In the genomic region with DNA sequence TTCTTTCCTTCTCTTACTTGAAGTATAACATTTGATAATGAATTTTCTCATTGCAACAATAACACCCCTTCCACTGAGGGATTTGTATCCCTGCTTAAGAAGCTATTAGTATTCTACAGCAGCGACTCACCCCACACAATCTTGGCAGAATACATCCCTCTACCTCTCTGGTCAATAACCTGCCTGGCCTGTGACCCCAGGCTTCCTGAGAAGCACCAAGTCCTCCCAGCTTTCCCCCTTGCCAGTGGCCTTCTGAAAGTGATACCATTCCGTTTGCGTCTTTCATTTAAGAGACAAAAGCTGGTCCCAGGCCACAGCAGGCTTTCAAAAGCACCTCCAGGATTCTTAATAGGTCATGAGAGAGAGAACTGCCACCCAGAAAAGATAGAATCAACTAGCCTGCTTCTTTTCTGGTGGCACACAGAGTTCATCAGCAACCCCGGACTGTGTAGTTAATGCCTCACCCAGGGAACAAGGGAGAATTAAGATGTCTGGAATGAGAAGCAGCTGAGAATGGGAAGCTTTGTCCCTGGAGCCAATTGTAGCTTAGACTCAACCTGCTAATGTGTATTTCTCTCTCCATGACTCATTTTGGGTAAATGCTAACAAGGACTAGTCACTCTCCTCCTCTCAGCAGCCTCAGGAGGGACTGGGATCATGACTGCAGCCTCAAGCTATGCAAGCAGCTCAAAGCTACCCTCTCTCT, we compare ENCODE assay signal across 10 cellular contexts.
A peak's percentile ranks its signal among the peaks of the same experiment; 100 is the strongest.
DNase-seq lines count a peak whose midpoint lies in the region; ATAC-seq, FAIRE-seq and TF ChIP-seq lines count a peak whose summit lies in the region.
"Had no signal": no experiment of that assay in that cellular context is flagged by ENCODE, and none has a peak within 500 bp of the region (broad histone marks: within the 10 kb centered on the region; RNA-seq: fewer than 3 reads in every experiment).

No MANE protein-coding gene starts in this region.

- H3K36me3 ChIP-seq in breast epithelium = no peaks in the 10 kb centered on the region
- H3K36me3 ChIP-seq in adipocyte (ENCODE audit: control insufficient read depth, insufficient read depth, low read length, severe bottlenecking) = no peaks in the 10 kb centered on the region
- no peaks in the 10 kb centered on the region for H3K36me3 ChIP-seq in hepatocyte (replicated peaks; ENCODE audit: insufficient read depth, low read depth)

- H3K36me3 Mint-ChIP-seq in MCF 10A (ENCODE audit: insufficient read depth, unreplicated experiment) = no peaks in the 10 kb centered on the region

- TF ChIP-seq POLR2A in breast epithelium (IDR thresholded peaks at IDR 0.05) = no peak

- H3K4me1 ChIP-seq in breast epithelium (no peaks in the 10 kb centered on the region), adipocyte (ENCODE audit: control insufficient read depth, insufficient read depth, low read length) (peaks cover 26% of the 10 kb centered on the region), hepatocyte (ENCODE audit: insufficient read depth) (no peaks in the 10 kb centered on the region)

- H3K9me3 ChIP-seq in breast epithelium (no peaks in the 10 kb centered on the region), adipocyte (ENCODE audit: control insufficient read depth, low read length) (no peaks in the 10 kb centered on the region), hepatocyte (ENCODE audit: low read depth) (no peaks in the 10 kb centered on the region)

- peaks cover 24% of the 10 kb centered on the region for H3K4me1 Mint-ChIP-seq in MCF 10A (ENCODE audit: insufficient read depth, unreplicated experiment)

- peak; percentile 72 for FAIRE-seq in urothelium cell line (lab: Jason Lieb, UNC)
- FAIRE-seq: A204.1 had no signal

- no peaks in the 10 kb centered on the region for H3K79me2 ChIP-seq in hepatocyte

- no peak overlapping the region for H2AFZ ChIP-seq in hepatocyte

- H3K27ac Mint-ChIP-seq in MCF 10A (ENCODE audit: low read depth, unreplicated experiment) = peak overlapping the region; percentile 90

- no peaks in the 10 kb centered on the region for H3K9me3 Mint-ChIP-seq in MCF 10A (ENCODE audit: unreplicated experiment)

- H3K9me2 ChIP-seq in hepatocyte (replicated peaks; ENCODE audit: insufficient read depth) = no peaks in the 10 kb centered on the region

- ATAC-seq in HG02884 (IDR thresholded peaks at IDR 0.05; ENCODE audit: unreplicated experiment) (no peak), GM19452 (IDR thresholded peaks at IDR 0.05; ENCODE audit: unreplicated experiment) (no peak)

- CTCF ChIA-PET in MCF 10A (lab: Yijun Ruan, JAX) = interaction anchor here (0.6 to 2.6 kb wide), 8 partner anchors 29 to 1435 kb away, joined by 3 to 20 read pairs (median 4); no protein-coding TSS in a partner anchor

- no peak overlapping the region for H3K4me2 ChIP-seq in hepatocyte

- H3K4me3 ChIP-seq in breast epithelium (no peak overlapping the region), adipocyte (ENCODE audit: low read length) (peak overlapping the region; percentile 36), hepatocyte (no peak overlapping the region)

- TSS peak; percentile 89 for BruUV-seq in MCF 10A (replicated peaks; lab: Mats Ljungman, UMichigan)

- TF ChIP-seq CTCF in MCF 10A (IDR thresholded peaks at IDR 0.05; ENCODE audit: unreplicated experiment) (no peak), breast epithelium (IDR thresholded peaks at IDR 0.05) (no peak), hepatocyte (IDR thresholded peaks at IDR 0.05; ENCODE audit: poor library complexity) (no peak)

- DNase-seq in MCF 10A (ENCODE audit: unreplicated experiment) (peak; percentile 93), breast epithelium (ENCODE audit: low spot score in 2 of 2) (no peak), adipocyte (ENCODE audit: low read depth) (peak; percentile 94), hepatocyte (ENCODE audit: low spot score) (peak; percentile 19), urothelium cell line (ENCODE audit: low spot score) (peak; percentile 82)
- DNase-seq in activated CD4-positive, alpha-beta T cell treated with anti-CD3 and anti-CD28 coated beads, Interleukin-2, amount 50 U/mL, for 4 hours = no peak
- DNase-seq: KBM-7 had no signal

- H3K9ac ChIP-seq in adipocyte (ENCODE audit: low read length) = peak overlapping the region; percentile 40

- peak overlapping the region in 1 of 2 donors; percentile 8 for H3K27ac ChIP-seq in breast epithelium
- H3K27ac ChIP-seq in hepatocyte = no peak overlapping the region

- H4K20me1 ChIP-seq in hepatocyte (ENCODE audit: insufficient read depth, poor library complexity, severe bottlenecking) = no peaks in the 10 kb centered on the region

- WGBS in hepatocyte (ENCODE audit: low lambda C conversion rate, missing lambda C conversion rate) = 43% methylated on average over 4 of the region's 4 CpGs

- H3K4me3 Mint-ChIP-seq in MCF 10A (ENCODE audit: unreplicated experiment) = peak overlapping the region; percentile 43

- H3K27me3 ChIP-seq in breast epithelium (no peaks in the 10 kb centered on the region), adipocyte (replicated peaks; ENCODE audit: control insufficient read depth, insufficient read depth, low read length) (no peaks in the 10 kb centered on the region), hepatocyte (no peaks in the 10 kb centered on the region)

- POLR2A ChIA-PET in MCF 10A (lab: Yijun Ruan, JAX) = interaction anchor here (0.6 to 1.4 kb wide), 7 partner anchors 10 to 234 kb away, joined by 3 to 6 read pairs (median 3); no protein-coding TSS in a partner anchor

- intact Hi-C loops in MCF 10A (cut with micrococcal nuclease) (no loop called here), breast epithelium (cut with DNase I; ENCODE audit: low total_unique reads) (no loop called here)

- no peaks in the 10 kb centered on the region for H3K27me3 Mint-ChIP-seq in MCF 10A (ENCODE audit: insufficient read depth, unreplicated experiment)

Comparison
In these comparisons a context has a peak if more than half of its experiments do, and no peak if none do; other contexts are left out.
1. DNase-seq: peak in MCF 10A (single experiment), adipocyte (single experiment), hepatocyte (single experiment) and urothelium cell line (single experiment); none in breast epithelium (0 of 2) and activated CD4-positive, alpha-beta T cell treated with anti-CD3 and anti-CD28 coated beads, Interleukin-2, amount 50 U/mL, for 4 hours (0 of 2).